20 cellular contexts compared by ENCODE assay signal in the genomic region with DNA sequence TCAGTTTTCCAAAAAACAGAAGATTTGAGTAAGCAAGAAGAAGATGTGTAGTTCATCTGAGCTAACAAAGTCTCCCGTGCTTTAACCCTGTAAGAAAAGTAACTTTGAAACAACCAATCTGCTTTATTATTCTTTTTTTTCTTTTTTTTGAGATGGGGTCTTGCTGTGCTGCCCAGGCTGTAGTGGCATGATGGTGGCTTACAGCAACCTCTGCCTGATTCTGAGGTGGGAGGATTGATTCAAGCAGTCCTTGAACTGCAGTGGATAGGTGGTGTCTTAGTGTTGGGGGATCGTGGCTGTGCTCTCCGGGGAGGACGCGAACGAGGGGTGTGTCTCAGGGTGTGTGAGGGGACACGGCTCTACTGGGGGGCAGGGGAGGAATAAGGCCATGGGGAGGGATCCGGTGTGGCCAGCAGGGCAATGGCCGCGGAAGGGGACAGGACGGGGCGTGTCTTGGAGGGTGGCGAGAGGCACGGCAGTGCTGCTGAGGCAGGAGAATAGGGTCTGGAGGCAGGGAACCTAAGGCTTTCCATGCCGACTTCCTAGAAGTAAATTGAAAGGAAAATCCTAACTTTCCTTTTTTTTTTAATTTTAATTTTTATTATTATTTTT. TPM values are rescaled to one million over a fixed set of nuclear protein-coding genes. Genes with fewer than 3 reads are reported as not detected.
DNase-seq lines count a peak whose midpoint lies in the region; ATAC-seq and TF ChIP-seq lines count a peak whose summit lies in the region.
"Had no signal": no experiment of that assay in that cellular context is flagged by ENCODE, and none has a peak within 500 bp of the region (broad histone marks: within the 10 kb centered on the region; RNA-seq: fewer than 3 reads in every experiment).

No MANE protein-coding gene starts in this region.

- H3K79me1 ChIP-seq in IMR-90 (ENCODE audit: low read depth in 1 of 2, low read length in 2 of 2), result no peaks in the 10 kb centered on the region
- H3K79me1 ChIP-seq in neuronal stem cell (ENCODE audit: low read depth, low read length), result no peaks in the 10 kb centered on the region

- H3K36me3 ChIP-seq in IMR-90 (ENCODE audit: control insufficient read depth, insufficient read depth, low read length) (peaks cover under 1% of the 10 kb centered on the region; the same call in 1 of the 2 replicates), neuronal stem cell (replicated peaks in 1 of 2; ENCODE audit: control insufficient read depth in 2 of 2, insufficient read depth in 2 of 2, low read length in 2 of 2) (no peaks in the 10 kb centered on the region)
- H3K36me3 ChIP-seq: SJCRH30 had no signal

- no peak for TF ChIP-seq RAD21 in IMR-90 (IDR thresholded peaks at IDR 0.05; ENCODE audit: low read length)

- TF ChIP-seq CTCF in IMR-90 (conservative IDR thresholded peaks at IDR 0.05; ENCODE audit: low read depth, low read length), result no peak

- no peaks in the 10 kb centered on the region for H4K20me1 ChIP-seq in IMR-90 (ENCODE audit: insufficient read depth, low read length)

- H3K9me3 ChIP-seq in IMR-90 (ENCODE audit: control insufficient read depth, insufficient read depth, low read length), result peaks cover 6% of the 10 kb centered on the region; the same call in 1 of the 2 replicates
- peaks cover 0 to 10% of the 10 kb centered on the region in 2 donors for H3K9me3 ChIP-seq in neuronal stem cell (replicated peaks in 1 of 2; ENCODE audit: control insufficient read depth in 2 of 2, insufficient read depth in 1 of 2, low read depth in 1 of 2, low read length in 2 of 2)
- H3K9me3 ChIP-seq: SJCRH30, upper lobe of right lung had no signal

- H4K8ac ChIP-seq in IMR-90 (ENCODE audit: low read depth in 2 of 2, low read length in 2 of 2) (no peak overlapping the region), neuronal stem cell (ENCODE audit: low read depth, low read length) (no peak overlapping the region)

- H3K4me2 ChIP-seq in IMR-90 (ENCODE audit: low read depth, low read length) (no peak overlapping the region), neuronal stem cell (ENCODE audit: insufficient read depth, low read length, poor library complexity, severe bottlenecking) (no peak overlapping the region)

- ATAC-seq in IMR-90 (ENCODE audit: low read depth), result no peak
- ATAC-seq: activated CD4-positive, alpha-beta T cell treated with anti-CD3 and anti-CD28 coated beads for 36 hours; activated T-cell treated with anti-CD3 and anti-CD28 coated beads, Interleukin-2, amount 50 U/mL, for 72 hours; naive thymus-derived CD4-positive, alpha-beta T cell; upper lobe of right lung had no signal

- no peak overlapping the region for H3K27ac Mint-ChIP-seq in T-helper 1 cell treated with Interleukin-12 subunit alpha and Interleukin-12 subunit beta and Interleukin-4 antibody, amounts not matched to agents 30 μg/mL and 1 μg/mL, for 36 hours
- H3K27ac Mint-ChIP-seq in immature natural killer cell, result peak overlapping the region; percentile 28 to 81 (median 58)
- no peak overlapping the region for H3K27ac Mint-ChIP-seq in activated CD4-positive, alpha-beta memory T cell treated with anti-CD3 and anti-CD28 coated beads, Interleukin-2, amount 10 ng/mL, durations not matched to agents 7 days and 5 days
- H3K27ac Mint-ChIP-seq: activated CD4-positive, alpha-beta T cell treated with anti-CD3 and anti-CD28 coated beads for 36 hours; activated naive CD4-positive, alpha-beta T cell treated with anti-CD3 and anti-CD28 coated beads, Interleukin-2, amount 50 U/mL, for 24 hours; activated T-cell treated with anti-CD3 and anti-CD28 coated beads, Interleukin-2, amount 50 U/mL, for 72 hours; naive thymus-derived CD4-positive, alpha-beta T cell had no signal

- 0 out of 2 replicates have a peak, but pooled peaks cover 1% of the 10 kb centered on the region for H3K4me1 ChIP-seq in IMR-90 (ENCODE audit: control insufficient read depth, insufficient read depth, low read length)
- H3K4me1 ChIP-seq in neuronal stem cell (ENCODE audit: control insufficient read depth in 2 of 2, insufficient read depth in 1 of 2, low read depth in 1 of 2, low read length in 2 of 2), result no peaks in the 10 kb centered on the region
- H3K4me1 ChIP-seq: SJCRH30, upper lobe of right lung had no signal

- H3K18ac ChIP-seq in IMR-90 (ENCODE audit: low read depth, low read length) (no peak overlapping the region), neuronal stem cell (ENCODE audit: low read length) (peak overlapping the region; percentile 70)

- H2BK5ac ChIP-seq in IMR-90 (ENCODE audit: low read depth, low read length, poor library complexity, severe bottlenecking) (no peak overlapping the region), neuronal stem cell (ENCODE audit: low read length) (no peak overlapping the region)

- no peaks in the 10 kb centered on the region for H3K27me3 Mint-ChIP-seq in T-helper 1 cell treated with Interleukin-12 subunit alpha and Interleukin-12 subunit beta and Interleukin-4 antibody, amounts not matched to agents 30 μg/mL and 1 μg/mL, for 36 hours (ENCODE audit: low read depth)
- peaks cover 2 to 6% (median 2%) of the 10 kb centered on the region in 3 donors for H3K27me3 Mint-ChIP-seq in immature natural killer cell (ENCODE audit: low read depth in 3 of 3)
- H3K27me3 Mint-ChIP-seq in activated CD4-positive, alpha-beta memory T cell treated with anti-CD3 and anti-CD28 coated beads, Interleukin-2, amount 10 ng/mL, durations not matched to agents 7 days and 5 days, result no peaks in the 10 kb centered on the region

- H2BK120ac ChIP-seq in IMR-90 (ENCODE audit: low read depth, low read length), result no peak overlapping the region
- H2BK120ac ChIP-seq in neuronal stem cell (ENCODE audit: low read depth, low read length), result no peak overlapping the region

- POLR2A ChIA-PET in IMR-90 (lab: Charles Lee; ENCODE audit: unreplicated experiment), result no interaction called here
- POLR2A ChIA-PET in activated CD4-positive, alpha-beta memory T cell treated with anti-CD3 and anti-CD28 coated beads, Interleukin-2, amount 10 ng/mL, durations not matched to agents 7 days and 5 days (lab: Charles Lee), result no interaction called here

- H3K14ac ChIP-seq in IMR-90 (replicated peaks; ENCODE audit: low read depth, low read length) (no peak overlapping the region), neuronal stem cell (ENCODE audit: low read length) (no peak overlapping the region)

- WGBS in IMR-90 (ENCODE audit: extremely low coverage in 2 of 2, insufficient read length in 1 of 2), 2 experiments, result 87% methylated on average over 9 of the region's 15 CpGs; no CpG with 5 or more reads in 1 of the 2 experiments
- WGBS in neuronal stem cell (ENCODE audit: extremely low coverage in 2 of 2, insufficient read length in 2 of 2, insufficient replicate concordance in 1 of 2), 2 donors, result no CpG with 5 or more reads among the region's 15 CpGs

- H3K9me3 Mint-ChIP-seq in T-helper 1 cell treated with Interleukin-12 subunit alpha and Interleukin-12 subunit beta and Interleukin-4 antibody, amounts not matched to agents 30 μg/mL and 1 μg/mL, for 36 hours, result no peaks in the 10 kb centered on the region
- H3K9me3 Mint-ChIP-seq in immature natural killer cell, result peaks cover 0 to 1% (median 0%) of the 10 kb centered on the region in 6 donors
- peaks cover 2% of the 10 kb centered on the region for H3K9me3 Mint-ChIP-seq in activated CD4-positive, alpha-beta memory T cell treated with anti-CD3 and anti-CD28 coated beads, Interleukin-2, amount 10 ng/mL, durations not matched to agents 7 days and 5 days
- H3K9me3 Mint-ChIP-seq: activated naive CD4-positive, alpha-beta T cell treated with anti-CD3 and anti-CD28 coated beads, Interleukin-2, amount 50 U/mL, for 24 hours had no signal

- H4K5ac ChIP-seq in IMR-90 (ENCODE audit: low read depth, low read length), result no peak overlapping the region

- H2BK15ac ChIP-seq in IMR-90 (ENCODE audit: low read depth, low read length) (no peak overlapping the region), neuronal stem cell (ENCODE audit: low read length) (no peak overlapping the region)

- H3K4me1 Mint-ChIP-seq in T-helper 1 cell treated with Interleukin-12 subunit alpha and Interleukin-12 subunit beta and Interleukin-4 antibody, amounts not matched to agents 30 μg/mL and 1 μg/mL, for 36 hours (ENCODE audit: low read depth), result peaks cover 3% of the 10 kb centered on the region
- peaks cover 8 to 16% of the 10 kb centered on the region in 2 donors for H3K4me1 Mint-ChIP-seq in immature natural killer cell
- H3K4me1 Mint-ChIP-seq in activated CD4-positive, alpha-beta memory T cell treated with anti-CD3 and anti-CD28 coated beads, Interleukin-2, amount 10 ng/mL, durations not matched to agents 7 days and 5 days, result peaks cover 6% of the 10 kb centered on the region
- H3K4me1 Mint-ChIP-seq: activated CD4-positive, alpha-beta T cell treated with anti-CD3 and anti-CD28 coated beads for 36 hours had no signal

- no peak for TF ChIP-seq POLR2A in IMR-90 (IDR thresholded peaks at IDR 0.05; ENCODE audit: low read depth, low read length)

- intact Hi-C loops in IMR-90 (cut with micrococcal nuclease), result no loop called here

- H3K56ac ChIP-seq in IMR-90 (ENCODE audit: extremely low read depth, insufficient read depth, low read length), result no peak overlapping the region

- H3K27ac ChIP-seq in IMR-90 (ENCODE audit: insufficient read depth, low read length) (no peak overlapping the region), neuronal stem cell (replicated peaks; ENCODE audit: low read length) (peak overlapping the region; percentile 49)
- H3K27ac ChIP-seq: 22Rv1, SJCRH30 had no signal

- H3K9me1 ChIP-seq in IMR-90 (ENCODE audit: insufficient read depth, low read length), result no peaks in the 10 kb centered on the region

- H3K9ac ChIP-seq in IMR-90 (ENCODE audit: low read depth, low read length) (no peak overlapping the region), neuronal stem cell (ENCODE audit: low read depth, low read length, poor library complexity) (no peak overlapping the region)

- in situ Hi-C loops in IMR-90 (cut with MboI; ENCODE audit: low sequenced_read_pairs), result no loop called here

- BruUV-seq in IMR-90 (replicated peaks; lab: Mats Ljungman, UMichigan), result no TSS peak

- no peaks in the 10 kb centered on the region for H3K27me3 ChIP-seq in IMR-90 (ENCODE audit: control insufficient read depth, insufficient read depth, low read length)
- peaks cover 0 to 15% (median 0%) of the 10 kb centered on the region in 3 experiments for H3K27me3 ChIP-seq in neuronal stem cell (ENCODE audit: control insufficient read depth in 3 of 3, insufficient read depth in 3 of 3, low read depth in 1 of 3, low read length in 3 of 3)
- H3K27me3 ChIP-seq: SJCRH30, upper lobe of right lung had no signal

- H4K91ac ChIP-seq in IMR-90 (ENCODE audit: insufficient read depth, low read depth, low read length) (no peak overlapping the region), neuronal stem cell (ENCODE audit: low read depth, low read length, poor library complexity) (no peak overlapping the region)

- dilution Hi-C loops in IMR-90 (cut with HindIII; ENCODE audit: low sequenced_read_pairs, unreplicated experiment), result no loop called here

- no peak overlapping the region for H3K23ac ChIP-seq in IMR-90 (ENCODE audit: low read depth, low read length)
- no peak overlapping the region for H3K23ac ChIP-seq in neuronal stem cell (ENCODE audit: low read depth, low read length, poor library complexity)

- H2BK12ac ChIP-seq in neuronal stem cell (ENCODE audit: low read length), result no peak overlapping the region

- H2AFZ ChIP-seq in IMR-90 (replicated peaks; ENCODE audit: low read length, poor library complexity) (no peak overlapping the region), neuronal stem cell (ENCODE audit: low read length) (peak overlapping the region; percentile 8)

- H2AK5ac ChIP-seq in IMR-90 (ENCODE audit: low read depth, low read length) (no peak overlapping the region), neuronal stem cell (ENCODE audit: low read depth, low read length) (peak overlapping the region; percentile 28)

- peak overlapping the region; percentile 28 for H2AK9ac ChIP-seq in IMR-90 (replicated peaks; ENCODE audit: low read depth, low read length, poor library complexity)

- CTCF ChIA-PET in IMR-90 (lab: Yijun Ruan, JAX), result no interaction called here
- CTCF ChIA-PET in activated CD4-positive, alpha-beta memory T cell treated with anti-CD3 and anti-CD28 coated beads, Interleukin-2, amount 10 ng/mL, durations not matched to agents 7 days and 5 days (lab: Charles Lee), result no interaction called here

- H3K4me3 ChIP-seq in IMR-90 (ENCODE audit: insufficient read depth, low read depth, low read length) (no peak overlapping the region), neuronal stem cell (ENCODE audit: low read length in 2 of 2) (no peak overlapping the region)
- H3K4me3 ChIP-seq: SJCRH30, upper lobe of right lung had no signal

- H3K36me3 Mint-ChIP-seq in T-helper 1 cell treated with Interleukin-12 subunit alpha and Interleukin-12 subunit beta and Interleukin-4 antibody, amounts not matched to agents 30 μg/mL and 1 μg/mL, for 36 hours (ENCODE audit: low read depth), result no peaks in the 10 kb centered on the region
- peaks cover 0 to under 1% (median 0%) of the 10 kb centered on the region in 3 donors for H3K36me3 Mint-ChIP-seq in immature natural killer cell
- peaks cover 2% of the 10 kb centered on the region for H3K36me3 Mint-ChIP-seq in activated CD4-positive, alpha-beta memory T cell treated with anti-CD3 and anti-CD28 coated beads, Interleukin-2, amount 10 ng/mL, durations not matched to agents 7 days and 5 days (ENCODE audit: low read depth)
- H3K36me3 Mint-ChIP-seq: activated naive CD4-positive, alpha-beta T cell treated with anti-CD3 and anti-CD28 coated beads, Interleukin-2, amount 50 U/mL, for 24 hours had no signal

- H3K4ac ChIP-seq in IMR-90 (ENCODE audit: low read depth, low read length), result no peak overlapping the region
- no peak overlapping the region for H3K4ac ChIP-seq in neuronal stem cell (ENCODE audit: low read length)

- no peak for DNase-seq in T-helper 1 cell
- no peak for DNase-seq in IMR-90
- DNase-seq in immature natural killer cell, result no peak
- no peak for DNase-seq in neuronal stem cell (ENCODE audit: low spot score)
- DNase-seq in activated CD4-positive, alpha-beta memory T cell treated with anti-CD3 and anti-CD28 coated beads, Interleukin-2, amount 10 ng/mL, durations not matched to agents 7 days and 5 days, result no peak
- DNase-seq in stimulated activated CD8-positive, alpha-beta memory T cell treated with anti-CD3 and anti-CD28 coated beads, Interleukin-4, amount 100 ng/mL, for 48 hours, result no peak
- no peak for DNase-seq in OCI-M2 (lab: John Stamatoyannopoulos, UW; ENCODE audit: unreplicated experiment)
- DNase-seq: activated T-cell treated with anti-CD3 and anti-CD28 coated beads, Interleukin-2, amount 50 U/mL, for 72 hours; DMS79 treated with DMSO at 0.1 percent for 48 hours; naive thymus-derived CD4-positive, alpha-beta T cell; NCI-H1092 treated with DMSO at 0.1 percent for 48 hours; NCI-H2029; NCI-H2227 treated with DMSO at 0.1 percent for 48 hours; NCI-H69; SJCRH30; upper lobe of right lung had no signal

- H3K4me3 Mint-ChIP-seq in T-helper 1 cell treated with Interleukin-12 subunit alpha and Interleukin-12 subunit beta and Interleukin-4 antibody, amounts not matched to agents 30 μg/mL and 1 μg/mL, for 36 hours, result peak overlapping the region; percentile 7
- H3K4me3 Mint-ChIP-seq in immature natural killer cell, result peak overlapping the region in 4 of 5 donors; percentile 36 to 52 (median 52)
- no peak overlapping the region for H3K4me3 Mint-ChIP-seq in activated CD4-positive, alpha-beta memory T cell treated with anti-CD3 and anti-CD28 coated beads, Interleukin-2, amount 10 ng/mL, durations not matched to agents 7 days and 5 days
- H3K4me3 Mint-ChIP-seq: activated CD4-positive, alpha-beta T cell treated with anti-CD3 and anti-CD28 coated beads for 36 hours; activated naive CD4-positive, alpha-beta T cell treated with anti-CD3 and anti-CD28 coated beads, Interleukin-2, amount 50 U/mL, for 24 hours had no signal

- no peak overlapping the region for H2BK20ac ChIP-seq in IMR-90 (ENCODE audit: low read depth, low read length)

RNA-seq across cellular contexts. Expression of gene ARSD, which starts 2.4 kb away (rescaled TPM):
- 6.3 and 7.2 TPM in 2 replicates for total RNA-seq in IMR-90 (2012; rRNA removed)
- polyA plus RNA-seq in IMR-90 (2012; rRNA removed) (5.1 and 5.2 TPM in 2 replicates), immature natural killer cell (10 to 100 TPM in 2 of 3 donors, 1 to 10 TPM in 1; 7.1 to 16.0 (median 10.7) TPM)
- polyA plus RNA-seq in IMR-90 (2012; cell fraction: cytosol; rRNA removed), result 4.7 and 5.1 TPM in 2 replicates
- 5.3 and 10.6 TPM in 2 replicates for polyA plus RNA-seq in IMR-90 (2012; cell fraction: nucleus; rRNA removed; ENCODE audit: low replicate concordance)
- 2.0 TPM for polyA plus RNA-seq in neuronal stem cell (2013, experiment 1 of 2)
- 2.3 TPM for polyA plus RNA-seq in neuronal stem cell (2013, experiment 2 of 2)
- 1 to 10 TPM; 3.9 to 4.4 TPM for total RNA-seq in activated CD4-positive, alpha-beta memory T cell treated with anti-CD3 and anti-CD28 coated beads, Interleukin-2, amount 10 ng/mL, durations not matched to agents 7 days and 5 days

Comparison
In these comparisons a context has a peak if more than half of its experiments do, and no peak if none do; other contexts are left out.
1. H3K27ac Mint-ChIP-seq: peak in immature natural killer cell (6 of 6); none in T-helper 1 cell treated with Interleukin-12 subunit alpha and Interleukin-12 subunit beta and Interleukin-4 antibody, amounts not matched to agents 30 μg/mL and 1 μg/mL, for 36 hours (single experiment) and activated CD4-positive, alpha-beta memory T cell treated with anti-CD3 and anti-CD28 coated beads, Interleukin-2, amount 10 ng/mL, durations not matched to agents 7 days and 5 days (single experiment).